In genomic region chrX:133097031-133097430, GRCh38 we compare ENCODE assay signal across 20 cellular contexts. TPM values are rescaled to one million over a fixed set of nuclear protein-coding genes. Genes with fewer than 3 reads are reported as not detected.
DNase-seq lines count a peak whose midpoint lies in the region; ATAC-seq and TF ChIP-seq lines count a peak whose summit lies in the region.
"Had no signal": no experiment of that assay in that cellular context is flagged by ENCODE, and none has a peak within 500 bp of the region (broad histone marks: within the 10 kb centered on the region; RNA-seq: fewer than 3 reads in every experiment).

Gene USP26, minus strand, starts transcription at chrX:133097109. Its CDS starts 68,889 bp downstream, at chrX:133028220.

- no peak within 1 kb of the TSS for H3K4me3 Mint-ChIP-seq in neural crest cell
- H3K4me3 Mint-ChIP-seq: CD14-positive monocyte; CD4-positive, alpha-beta memory T cell; CD4-positive, CD25-positive, alpha-beta regulatory T cell had no signal

- H3K4me3 ChIP-seq in BLaER1 treated with 17β-estradiol and CSF1 and Interleukin-3, amounts not matched to agents 10 nM and 100 nM, result no peak within 1 kb of the TSS

- no peaks in the 10 kb centered on the region for H3K27me3 Mint-ChIP-seq in neural crest cell (ENCODE audit: low read depth)
- H3K27me3 Mint-ChIP-seq: CD4-positive, alpha-beta memory T cell; CD4-positive, CD25-positive, alpha-beta regulatory T cell had no signal

- no peaks in the 10 kb centered on the region for H3K9me3 Mint-ChIP-seq in neural crest cell
- H3K9me3 Mint-ChIP-seq: CD4-positive, alpha-beta memory T cell; CD4-positive, CD25-positive, alpha-beta regulatory T cell had no signal

- H3K4me2 ChIP-seq in BLaER1 treated with 17β-estradiol and CSF1 and Interleukin-3, amounts not matched to agents 10 nM and 100 nM, result peak within 1 kb of the TSS; percentile 8 to 66 (median 59); a peak in 21 of 22 replicates

- no peak for TF ChIP-seq CTCF in neural crest cell (conservative IDR thresholded peaks at IDR 0.05)

- H3K4me1 ChIP-seq in BLaER1 treated with 17β-estradiol and CSF1 and Interleukin-3, amounts not matched to agents 10 nM and 100 nM, result peaks cover 6 to 18% (median 15%) of the 10 kb centered on the region in 10 experiments; a peak in 19 of 20 replicates
- H3K4me1 ChIP-seq: BE2C, Caco-2 had no signal

- no peaks in the 10 kb centered on the region for H3K36me3 ChIP-seq in BLaER1 treated with 17β-estradiol and CSF1 and Interleukin-3, amounts not matched to agents 10 nM and 100 nM
- H3K36me3 ChIP-seq: BE2C had no signal

- peaks cover 70 to 100% (median 96%) of the 10 kb centered on the region in 11 experiments for H3K27me3 ChIP-seq in BLaER1 treated with 17β-estradiol and CSF1 and Interleukin-3, amounts not matched to agents 10 nM and 100 nM
- H3K27me3 ChIP-seq: BE2C had no signal

- peaks cover 0 to 12% (median 0%) of the 10 kb centered on the region in 11 experiments; a peak in 3 of 22 replicates for H3K9me3 ChIP-seq in BLaER1 treated with 17β-estradiol and CSF1 and Interleukin-3, amounts not matched to agents 10 nM and 100 nM (replicated peaks in 1 of 11)
- H3K9me3 ChIP-seq: BE2C, Caco-2 had no signal

- H3K27ac ChIP-seq in BLaER1 treated with 17β-estradiol and CSF1 and Interleukin-3, amounts not matched to agents 10 nM and 100 nM, result no peak within 1 kb of the TSS

- ATAC-seq in GM18861 (IDR thresholded peaks at IDR 0.05; ENCODE audit: unreplicated experiment), result no peak

- H4K20me1 ChIP-seq in BLaER1 treated with 17β-estradiol and CSF1 and Interleukin-3, amounts not matched to agents 10 nM and 100 nM, result peaks cover 0 to 5% (median 0%) of the 10 kb centered on the region in 11 experiments; a peak in 2 of 22 replicates

- H3K27ac Mint-ChIP-seq in neural crest cell (ENCODE audit: unreplicated experiment), result peak within 1 kb of the TSS; percentile 86
- H3K27ac Mint-ChIP-seq: CD14-positive monocyte; CD4-positive, alpha-beta memory T cell; CD4-positive, CD25-positive, alpha-beta regulatory T cell had no signal

- H3K4me1 Mint-ChIP-seq in neural crest cell, result no peaks in the 10 kb centered on the region
- H3K4me1 Mint-ChIP-seq: CD14-positive monocyte; CD4-positive, alpha-beta memory T cell; CD4-positive, CD25-positive, alpha-beta regulatory T cell had no signal

- no peaks in the 10 kb centered on the region for H3K36me3 Mint-ChIP-seq in neural crest cell (ENCODE audit: low read depth)
- H3K36me3 Mint-ChIP-seq: CD14-positive monocyte; CD4-positive, alpha-beta memory T cell; CD4-positive, CD25-positive, alpha-beta regulatory T cell had no signal

- no peak within 1 kb of the TSS for H3K9ac ChIP-seq in BLaER1 treated with 17β-estradiol and CSF1 and Interleukin-3, amounts not matched to agents 10 nM and 100 nM

- DNase-seq in HT1080 (ENCODE audit: low read depth) (peak; percentile 91), neural crest cell (ENCODE audit: low read depth, low spot score) (no peak), NCI-H69 (lab: John Stamatoyannopoulos, UW) (no peak), GDM1 (lab: John Stamatoyannopoulos, UW) (no peak), NCI-H748 treated with DMSO at 0.1 percent for 48 hours (lab: John Stamatoyannopoulos, UW) (no peak)
- DNase-seq: 8988T; ACHN; BE2C; C1 segment of cervical spinal cord; Caco-2; Calu3; CD4-positive, alpha-beta memory T cell; CD4-positive, CD25-positive, alpha-beta regulatory T cell; DMS79 treated with DMSO at 0.1 percent for 48 hours; GF-D8 had no signal

RNA-seq across cellular contexts. Expression of gene USP26, which starts in this region (rescaled TPM):
- total RNA-seq in HT1080 (2014; rRNA removed; shearing (Covaris generic)), result 19.4 and 20.9 TPM in 2 replicates
- polyA plus RNA-seq in HT1080 (2015; cell fraction: cytosol; rRNA removed), result 23.4 and 24.5 TPM in 2 replicates
- polyA plus RNA-seq in HT1080 (2015; cell fraction: nucleus; rRNA removed), result 55.2 and 56.5 TPM in 2 replicates
- total RNA-seq in neural crest cell, result not detected in 2 replicates
- total RNA-seq: A673; Caco-2; Calu3; CD4-positive, alpha-beta memory T cell; CD4-positive, CD25-positive, alpha-beta regulatory T cell had no signal
- polyA plus RNA-seq: AG04450; CD14-positive monocyte; CD4-positive, alpha-beta memory T cell; CD4-positive, CD25-positive, alpha-beta regulatory T cell had no signal

Comparison
In these comparisons a context has a peak if more than half of its experiments do, and no peak if none do; other contexts are left out.
1. RNA of gene USP26 (total RNA-seq): 19.4 to 20.9 TPM in HT1080; not detected in neural crest cell; every median in the first group is over 10 times any median in the second.